Comparison of ENCODE assay signal across 6 cellular contexts in genomic region chr14:34562037-34562775, GRCh38. TPM values are rescaled to one million over a fixed set of nuclear protein-coding genes. Genes with fewer than 3 reads are reported as not detected.
DNase-seq lines count a peak whose midpoint lies in the region; ATAC-seq and TF ChIP-seq lines count a peak whose summit lies in the region.
"Not testable (repeated sequence)": the region's sequence is repeated elsewhere in the genome, so short reads cannot be mapped to it uniquely, and the experiment has no call there.

No MANE protein-coding gene starts in this region.

- H3K27me3 Mint-ChIP-seq in Caco-2 (ENCODE audit: insufficient read depth, unreplicated experiment) = not testable (repeated sequence)

- not testable (repeated sequence) for H3K27ac Mint-ChIP-seq in Caco-2 (ENCODE audit: unreplicated experiment)

- H3K9me3 Mint-ChIP-seq in Caco-2 (ENCODE audit: unreplicated experiment) = not testable (repeated sequence)

- not testable (repeated sequence) for H3K4me1 Mint-ChIP-seq in Caco-2 (ENCODE audit: low read depth, unreplicated experiment)

- H3K4me2 ChIP-seq in HCT116 (ENCODE audit: low read length); mammary epithelial cell (ENCODE audit: insufficient read depth, low read depth, low read length): not testable (repeated sequence)

- not testable (repeated sequence) for DNase-seq in Caco-2; HCT116 (ENCODE audit: low read depth, low spot score); Panc1 (ENCODE audit: low read depth, low spot score); mammary epithelial cell; cardiac muscle cell (ENCODE audit: low read depth in 1 of 2, low spot score in 1 of 2); left ventricle myocardium superior

- H2AFZ ChIP-seq in HCT116 (ENCODE audit: low read depth, low read length, poor library complexity, severe bottlenecking); mammary epithelial cell (ENCODE audit: low read depth, low read length): not testable (repeated sequence)

- H3K36me3 Mint-ChIP-seq in Caco-2 (ENCODE audit: insufficient read depth, unreplicated experiment) = peaks cover 45% of the 10 kb centered on the region

- in situ Hi-C loops in Panc1 (cut with HindIII; ENCODE audit: low pct_unique_long_range_greater_than_20kb, low sequenced_read_pairs) = not testable (repeated sequence)
- in situ Hi-C loops in mammary epithelial cell (cut with MboI; ENCODE audit: low sequenced_read_pairs in 2 of 2) = loop anchor here in 1 of 2 donors (25.0 kb wide), 1 partner anchor 850 kb away; the partner anchor contains the start of gene NFKBIA

- BruUV-seq in Caco-2 (replicated peaks; lab: Mats Ljungman, UMichigan) = TSS peak; percentile 54
- TSS peak; percentile 38 for BruUV-seq in HCT116 (replicated peaks; lab: Mats Ljungman, UMichigan)
- TSS peak; percentile 80 for BruUV-seq in Panc1 (replicated peaks; lab: Mats Ljungman, UMichigan)
- TSS peak; percentile 49 for BruUV-seq in mammary epithelial cell (replicated peaks; lab: Mats Ljungman, UMichigan)

- RAD21 ChIA-PET in HCT116 (lab: Charles Lee; ENCODE audit: low non-redundant PET in 1 of 2, low total read pairs in 2 of 2, uncharacterized antibody in 2 of 2, unreplicated experiment in 2 of 2) = not testable (repeated sequence)

- TF ChIP-seq RAD21 in HCT116 (IDR thresholded peaks at IDR 0.05; ENCODE audit: low read depth) = not testable (repeated sequence)

- H3K4me3 ChIP-seq in Caco-2 (ENCODE audit: low read depth, low read length); HCT116 (replicated peaks in 1 of 2; ENCODE audit: low read depth in 1 of 2, low read length in 2 of 2); Panc1 (ENCODE audit: low read depth in 2 of 2, low read length in 2 of 2); mammary epithelial cell (replicated peaks in 1 of 3; ENCODE audit: insufficient read depth in 1 of 3, low read depth in 2 of 3, low read length in 3 of 3); cardiac muscle cell: not testable (repeated sequence)

- H3K79me2 ChIP-seq in HCT116 (ENCODE audit: insufficient read depth, low read length); mammary epithelial cell (ENCODE audit: insufficient read depth, low read length): not testable (repeated sequence)

- H3K9me2 ChIP-seq in HCT116 (ENCODE audit: insufficient read depth) = not testable (repeated sequence)

- POLR2A ChIA-PET in Caco-2 (lab: Charles Lee); HCT116 (lab: Charles Lee); Panc1 (lab: Charles Lee): not testable (repeated sequence)

- H3K4me3 Mint-ChIP-seq in Caco-2 (ENCODE audit: unreplicated experiment) = not testable (repeated sequence)

- TF ChIP-seq POLR2A in HCT116 (IDR thresholded peaks at IDR 0.05; ENCODE audit: borderline replicate concordance, extremely low read depth, insufficient read depth, insufficient read length) = not testable (repeated sequence)

- not testable (repeated sequence) for H3K9ac ChIP-seq in HCT116 (ENCODE audit: low read length); mammary epithelial cell (ENCODE audit: insufficient read depth, low read length)

- H3K36me3 ChIP-seq in Caco-2 (ENCODE audit: control insufficient read depth, insufficient read depth, low read length); Panc1 (ENCODE audit: control insufficient read depth, insufficient read depth, low read length); mammary epithelial cell (ENCODE audit: insufficient read depth, low read length): not testable (repeated sequence)
- H3K36me3 ChIP-seq in HCT116 (ENCODE audit: control insufficient read depth in 1 of 2, insufficient read depth in 2 of 2, low read length in 2 of 2) (peaks cover 0 to 12% of the 10 kb centered on the region in 2 experiments; a peak in 2 of 4 replicates), cardiac muscle cell (peaks cover 23% of the 10 kb centered on the region)

- CTCF ChIA-PET in Caco-2 (lab: Charles Lee); HCT116 (lab: Charles Lee); Panc1 (lab: Charles Lee); mammary epithelial cell (lab: Charles Lee; ENCODE audit: low non-redundant PET): not testable (repeated sequence)

- ATAC-seq in HCT116, Panc1: not testable (repeated sequence)
- ATAC-seq in left ventricle myocardium superior = peak; percentile 62

- intact Hi-C loops in Caco-2 (cut with micrococcal nuclease; ENCODE audit: unreplicated experiment); HCT116 (cut with micrococcal nuclease); Panc1 (cut with micrococcal nuclease; ENCODE audit: unreplicated experiment); mammary epithelial cell (cut with micrococcal nuclease); left ventricle myocardium superior (cut with micrococcal nuclease): not testable (repeated sequence)

- not testable (repeated sequence) for H3K9me3 ChIP-seq in Caco-2; HCT116 (ENCODE audit: control insufficient read depth in 1 of 2, insufficient read depth in 1 of 2, low read depth in 1 of 2, low read length in 2 of 2); Panc1 (ENCODE audit: control insufficient read depth, insufficient read depth, low read depth, low read length); mammary epithelial cell (replicated peaks; ENCODE audit: insufficient read depth, low read length); cardiac muscle cell (ENCODE audit: low read depth)

- not testable (repeated sequence) for H4K20me1 ChIP-seq in HCT116 (ENCODE audit: insufficient read depth); mammary epithelial cell (ENCODE audit: insufficient read depth, low read length)

- dilution Hi-C loops in mammary epithelial cell (cut with HindIII; ENCODE audit: low sequenced_read_pairs) = not testable (repeated sequence)

- not testable (repeated sequence) for H3K27ac ChIP-seq in HCT116 (ENCODE audit: low read depth, low read length); Panc1 (ENCODE audit: low read length); mammary epithelial cell (ENCODE audit: insufficient read depth, low read depth, low read length)
- peak overlapping the region; percentile 72 for H3K27ac ChIP-seq in cardiac muscle cell

- H3K4me1 ChIP-seq in Caco-2; HCT116 (ENCODE audit: control insufficient read depth in 1 of 2, insufficient read depth in 2 of 2, low read length in 2 of 2); Panc1 (ENCODE audit: control insufficient read depth, insufficient read depth, low read length); mammary epithelial cell (ENCODE audit: insufficient read depth, low read length); cardiac muscle cell (ENCODE audit: low read depth): not testable (repeated sequence)

- H3K27me3 ChIP-seq in Caco-2 (replicated peaks; ENCODE audit: control insufficient read depth, insufficient read depth, low read length); HCT116 (ENCODE audit: insufficient read depth, low read length); Panc1 (ENCODE audit: control insufficient read depth, insufficient read depth, low read length); mammary epithelial cell (ENCODE audit: insufficient read depth, low read length); cardiac muscle cell: not testable (repeated sequence)

- 96% methylated on average over 5 of the region's 8 CpGs for WGBS in mammary epithelial cell (ENCODE audit: low coverage, missing lambda C conversion rate)

- TF ChIP-seq CTCF in Caco-2 (IDR thresholded peaks at IDR 0.05; ENCODE audit: insufficient read depth in 1 of 2, low read depth in 1 of 2, low read length in 1 of 2, severe bottlenecking in 1 of 2, unreplicated experiment in 1 of 2); HCT116 (IDR thresholded peaks at IDR 0.05 in 2 of 3, conservative IDR thresholded peaks at IDR 0.05 in 1 of 3; ENCODE audit: borderline replicate concordance in 1 of 3, insufficient read depth in 1 of 3, low read depth in 2 of 3, low read length in 2 of 3); Panc1 (IDR thresholded peaks at IDR 0.05); mammary epithelial cell (conservative IDR thresholded peaks at IDR 0.05 in 1 of 2, IDR thresholded peaks at IDR 0.05 in 1 of 2; ENCODE audit: extremely low read depth in 1 of 2, insufficient read depth in 1 of 2, low read depth in 1 of 2, low read length in 2 of 2); cardiac muscle cell (IDR thresholded peaks at IDR 0.05; ENCODE audit: low read depth, low read length): not testable (repeated sequence)

RNA-seq across cellular contexts. Expression of gene EAPP, which starts 22.7 kb away (rescaled TPM):
- total RNA-seq in Caco-2 (2022) = 26.8 and 30.7 TPM in 2 replicates
- total RNA-seq in HCT116 (2021; ENCODE audit: unreplicated experiment) = 32.2 TPM
- polyA plus RNA-seq in HCT116 (2012) = 25.0 and 31.1 TPM in 2 replicates
- total RNA-seq in Panc1 (2021; ENCODE audit: unreplicated experiment) = 16.6 TPM
- 14.8 TPM for polyA plus RNA-seq in Panc1 (2012; ENCODE audit: insufficient read length)
- 10 to 100 TPM; 26.7 to 30.7 TPM for total RNA-seq in mammary epithelial cell
- 18.9 TPM for polyA plus RNA-seq in mammary epithelial cell
- 9.6 TPM for polyA minus RNA-seq in mammary epithelial cell
- 42.3 and 42.4 TPM in 2 replicates for total RNA-seq in cardiac muscle cell
- polyA plus RNA-seq in cardiac muscle cell = 53.2 and 72.3 TPM in 2 replicates
- 19.3 TPM for total RNA-seq in left ventricle myocardium superior
